ENCODE assay signal across 8 cellular contexts in the genomic region with DNA sequence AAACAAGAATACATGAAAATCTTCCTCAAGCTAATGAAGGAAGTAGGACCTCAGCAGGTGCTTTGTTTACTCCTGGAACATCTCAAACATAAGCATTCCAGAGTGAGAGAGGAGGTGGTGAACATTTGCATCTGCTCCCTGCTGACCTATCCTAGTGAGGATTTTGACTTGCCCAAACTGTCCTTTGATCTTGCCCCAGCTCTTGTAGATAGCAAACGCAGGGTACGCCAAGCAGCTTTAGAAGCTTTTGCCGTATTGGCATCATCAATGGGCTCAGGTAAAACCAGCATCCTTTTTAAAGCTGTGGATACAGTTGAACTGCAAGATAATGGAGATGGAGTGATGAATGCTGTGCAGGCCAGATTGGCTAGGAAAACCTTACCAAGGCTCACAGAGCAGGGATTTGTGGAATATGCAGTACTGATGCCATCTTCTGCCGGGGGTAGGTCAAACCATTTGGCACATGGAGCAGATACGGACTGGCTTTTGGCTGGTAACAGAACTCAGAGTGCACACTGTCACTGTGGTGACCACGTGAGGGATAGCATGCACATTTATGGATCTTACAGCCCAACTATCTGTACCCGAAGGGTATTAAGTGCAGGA. TPM values are rescaled to one million over a fixed set of nuclear protein-coding genes. Genes with fewer than 3 reads are reported as not detected.
A peak's percentile ranks its signal among the peaks of the same experiment; 100 is the strongest.
DNase-seq lines count a peak whose midpoint lies in the region; ATAC-seq and TF ChIP-seq lines count a peak whose summit lies in the region.

No MANE protein-coding gene starts in this region.

- peaks cover 52% of the 10 kb centered on the region for H3K4me1 ChIP-seq in OCI-LY1 (ENCODE audit: insufficient read depth, low read length, severe bottlenecking)
- H3K4me1 ChIP-seq in sigmoid colon = peaks cover 0 to 80% (median 68%) of the 10 kb centered on the region in 4 donors

- peaks cover 73% of the 10 kb centered on the region for H3K79me2 ChIP-seq in OCI-LY1 (ENCODE audit: insufficient read depth, low read length)

- DNase-seq in NCI-H2171 treated with DMSO at 0.1 percent for 48 hours (lab: John Stamatoyannopoulos, UW) = peak; percentile 44
- no peak for DNase-seq in NCI-H2171 (lab: John Stamatoyannopoulos, UW)
- DNase-seq in fibroblast of villous mesenchyme (ENCODE audit: low read depth) = no peak
- DNase-seq in sigmoid colon = no peak
- no peak for DNase-seq in NCI-H510A treated with DMSO at 0.1 percent for 48 hours (lab: John Stamatoyannopoulos, UW)

- no peak overlapping the region for H3K27ac ChIP-seq in OCI-LY1 (ENCODE audit: low read depth, low read length, poor library complexity, severe bottlenecking)
- H3K27ac ChIP-seq in sigmoid colon = peak overlapping the region in 3 of 4 donors; percentile 9 to 92 (median 92)

- H3K27me3 ChIP-seq in OCI-LY1 (ENCODE audit: insufficient read depth, low read length) (no peaks in the 10 kb centered on the region), sigmoid colon (no peaks in the 10 kb centered on the region)

- H3K4me3 ChIP-seq in OCI-LY1 (ENCODE audit: low read depth, low read length, poor library complexity, severe bottlenecking) = peak overlapping the region; percentile 86
- H3K4me3 ChIP-seq in fibroblast of villous mesenchyme (ENCODE audit: low read depth, low read length) = peak overlapping the region; percentile 87
- peak overlapping the region; percentile 59 to 86 (median 72) for H3K4me3 ChIP-seq in sigmoid colon

- H2AFZ ChIP-seq in OCI-LY1 (ENCODE audit: low read length) = no peak overlapping the region

- no peak for ATAC-seq in HG02981 (IDR thresholded peaks at IDR 0.05; ENCODE audit: unreplicated experiment)
- no peak for ATAC-seq in GM19328 (IDR thresholded peaks at IDR 0.05; ENCODE audit: unreplicated experiment)

- no peak for TF ChIP-seq POLR2A in sigmoid colon (IDR thresholded peaks at IDR 0.05)

- H3K9me3 ChIP-seq in OCI-LY1 (ENCODE audit: low read length) = no peaks in the 10 kb centered on the region
- H3K9me3 ChIP-seq in sigmoid colon = no peaks in the 10 kb centered on the region

- H3F3A ChIP-seq in OCI-LY1 (ENCODE audit: insufficient read depth, low read length) = no peaks in the 10 kb centered on the region

- no peaks in the 10 kb centered on the region for H4K20me1 ChIP-seq in OCI-LY1 (ENCODE audit: insufficient read depth, low read length)

- TF ChIP-seq CTCF in OCI-LY1 (IDR thresholded peaks at IDR 0.05; ENCODE audit: low read length) (no peak), fibroblast of villous mesenchyme (IDR thresholded peaks at IDR 0.05; ENCODE audit: insufficient read depth, low read depth, low read length) (no peak), sigmoid colon (IDR thresholded peaks at IDR 0.05) (no peak)

- TF ChIP-seq EP300 in sigmoid colon (IDR thresholded peaks at IDR 0.05) = no peak

- H3K9ac ChIP-seq in OCI-LY1 (ENCODE audit: low read length) = peak overlapping the region; percentile 76; the same call in 1 of the 2 replicates

- intact Hi-C loops in sigmoid colon (cut with DNase I) = loop anchor here (2.0 to 5.0 kb wide), 2 partner anchors 52 to 119 kb away; no protein-coding TSS in a partner anchor

- no peaks in the 10 kb centered on the region for H3K9me2 ChIP-seq in OCI-LY1 (ENCODE audit: low read depth, low read length)

- peak overlapping the region; percentile 76 for H3K4me2 ChIP-seq in OCI-LY1 (ENCODE audit: low read length)

- peaks cover 3% of the 10 kb centered on the region for H3K36me3 ChIP-seq in OCI-LY1 (ENCODE audit: insufficient read depth, low read length)
- H3K36me3 ChIP-seq in sigmoid colon = no peaks in the 10 kb centered on the region

- WGBS in sigmoid colon, 2 donors = 22 to 31% methylated on average over 7 of the region's 7 CpGs

RNA-seq across cellular contexts. Expression of a gene that starts 1.9 kb away (rescaled TPM):
- 15.1 and 22.5 TPM in 2 replicates for total RNA-seq in fibroblast of villous mesenchyme
- total RNA-seq in sigmoid colon = 10 to 100 TPM; 14.3 to 27.1 (median 19.8) TPM
- polyA plus RNA-seq in sigmoid colon = 1 to 10 TPM; 2.8 to 4.9 (median 3.0) TPM

RNA-seq across cellular contexts. Expression of a gene that starts 2.1 kb away (rescaled TPM):
- total RNA-seq in fibroblast of villous mesenchyme (9.5 and 9.7 TPM in 2 replicates), sigmoid colon (10 to 100 TPM in 2 of 4 donors, 1 to 10 TPM in 2; 9.0 to 16.5 (median 11.3) TPM)
- 1 to 10 TPM; 3.0 to 4.0 (median 3.9) TPM for polyA plus RNA-seq in sigmoid colon
